In genomic region chr5:41247135-41247534, GRCh38 we compare ENCODE assay signal across 35 cellular contexts. TPM values are rescaled to one million over a fixed set of nuclear protein-coding genes. Genes with fewer than 3 reads are reported as not detected.
"Had no signal": no experiment of that assay in that cellular context is flagged by ENCODE, and none has a peak within 500 bp of the region (broad histone marks: within the 10 kb centered on the region; RNA-seq: fewer than 3 reads in every experiment).

No MANE protein-coding gene starts in this region.

- H3K27ac ChIP-seq: adrenal gland, ascending aorta, brain microvascular endothelial cell, coronary artery, dorsolateral prefrontal cortex, esophagus muscularis mucosa, foreskin keratinocyte, gastrocnemius medialis had no signal

- H3K9me3 Mint-ChIP-seq: activated CD4-positive, alpha-beta T cell treated with anti-CD3 and anti-CD28 coated beads, Interleukin-2, amount 10 ng/mL, durations not matched to agents 24 days and 14 days; activated naive CD4-positive, alpha-beta T cell treated with anti-CD3 and anti-CD28 coated beads for 36 hours; activated naive CD8-positive, alpha-beta T cell treated with anti-CD3 and anti-CD28 coated beads for 36 hours; activated naive CD8-positive, alpha-beta T cell treated with anti-CD3 and anti-CD28 coated beads, Interleukin-2, amount 50 U/mL, for 24 hours; activated T-helper 1 cell treated with anti-CD3 and anti-CD28 coated beads, Interleukin-12 subunit alpha, Interleukin-12 subunit beta, Interleukin-2, Interleukin-4 antibody, amounts not matched to agents 30 ng/mL and 10 ng/mL and 1 ng/mL, durations not matched to agents 14 hours and 24 hours and 36 hours; activated T-helper 2 cell treated with anti-CD3 and anti-CD28 coated beads, Interferon-gamma antibody, Interleukin-2, Interleukin-4, amounts not matched to agents 10 μg/mL and 5 μg/mL and 100 μg/mL, durations not matched to agents 14 hours and 24 hours and 36 hours; central memory CD8-positive, alpha-beta T cell; dendritic cell treated with granulocyte-macrophage colony-stimulating factor and Interleukin-4, amounts not matched to agents 40 ng/mL and 50 ng/mL, for 4 days had no signal

- H3K4me1 ChIP-seq: adrenal gland, foreskin keratinocyte, gastrocnemius medialis, heart right ventricle had no signal

- H3K4me3 ChIP-seq: adrenal gland, ascending aorta, coronary artery, dorsolateral prefrontal cortex, esophagus muscularis mucosa, gastrocnemius medialis, heart right ventricle had no signal

- ATAC-seq: activated CD4-positive, alpha-beta T cell treated with anti-CD3 and anti-CD28 coated beads for 36 hours; activated CD8-positive, alpha-beta memory T cell treated with anti-CD3 and anti-CD28 coated beads, Interleukin-2, amount 10 ng/mL, durations not matched to agents 7 days and 5 days; activated CD8-positive, alpha-beta T cell treated with anti-CD3 and anti-CD28 coated beads, Interleukin-2, amount 10 ng/mL, durations not matched to agents 7 days and 5 days; activated naive CD8-positive, alpha-beta T cell treated with anti-CD3 and anti-CD28 coated beads, Interleukin-2, amount 50 U/mL, for 24 hours; gastrocnemius medialis had no signal

- DNase-seq: activated CD4-positive, alpha-beta memory T cell treated with anti-CD3 and anti-CD28 coated beads for 36 hours; activated CD4-positive, alpha-beta T cell treated with anti-CD3 and anti-CD28 coated beads for 36 hours; activated CD4-positive, alpha-beta T cell treated with anti-CD3 and anti-CD28 coated beads, Interleukin-2, amount 10 ng/mL, durations not matched to agents 24 days and 14 days; activated CD4-positive, CD25-positive, alpha-beta regulatory T cell; activated CD4-positive, CD25-positive, alpha-beta regulatory T cell treated with anti-CD3 and anti-CD28 coated beads, Interleukin-2, amount 50 U/mL, for 72 hours; activated CD8-positive, alpha-beta memory T cell treated with anti-CD3 and anti-CD28 coated beads, Interleukin-2, amount 10 ng/mL, durations not matched to agents 7 days and 5 days; activated CD8-positive, alpha-beta memory T cell treated with anti-CD3 and anti-CD28 coated beads, Interleukin-2, amount 50 U/mL, for 4 hours; activated CD8-positive, alpha-beta T cell treated with anti-CD3 and anti-CD28 coated beads, Interleukin-2, amount 10 ng/mL, durations not matched to agents 7 days and 5 days; activated effector memory CD4-positive, alpha-beta T cell treated with anti-CD3 and anti-CD28 coated beads, Interleukin-2, amount 50 U/mL, for 16 hours; activated naive CD4-positive, alpha-beta T cell treated with anti-CD3 and anti-CD28 coated beads for 36 hours; activated naive CD8-positive, alpha-beta T cell treated with anti-CD3 and anti-CD28 coated beads for 36 hours; activated naive CD8-positive, alpha-beta T cell treated with anti-CD3 and anti-CD28 coated beads, Interleukin-2, amount 50 U/mL, for 24 hours; activated T-cell treated with anti-CD3 and anti-CD28 coated beads, Interleukin-2, amount 50 U/mL, for 1 hour; activated T-cell treated with anti-CD3 and anti-CD28 coated beads, Interleukin-2, amount 50 U/mL, for 48 hours; dorsolateral prefrontal cortex; effector memory CD4-positive, alpha-beta T cell; endodermal cell; erythroblast; gastrocnemius medialis; heart right ventricle; T-helper 2 cell had no signal

- H3K36me3 Mint-ChIP-seq: activated CD4-positive, alpha-beta memory T cell treated with anti-CD3 and anti-CD28 coated beads for 36 hours; activated CD8-positive, alpha-beta memory T cell treated with anti-CD3 and anti-CD28 coated beads, Interleukin-2, amount 10 ng/mL, durations not matched to agents 7 days and 5 days; activated naive CD4-positive, alpha-beta T cell treated with anti-CD3 and anti-CD28 coated beads, Interleukin-2, amount 50 U/mL, for 24 hours; activated naive CD8-positive, alpha-beta T cell treated with anti-CD3 and anti-CD28 coated beads for 36 hours had no signal

- H3K27ac Mint-ChIP-seq: activated CD4-positive, alpha-beta memory T cell treated with anti-CD3 and anti-CD28 coated beads for 36 hours; activated CD4-positive, alpha-beta T cell treated with anti-CD3 and anti-CD28 coated beads for 36 hours; activated CD4-positive, alpha-beta T cell treated with anti-CD3 and anti-CD28 coated beads, Interleukin-2, amount 10 ng/mL, durations not matched to agents 24 days and 14 days; activated CD8-positive, alpha-beta memory T cell treated with anti-CD3 and anti-CD28 coated beads, Interleukin-2, amount 10 ng/mL, durations not matched to agents 7 days and 5 days; activated CD8-positive, alpha-beta T cell treated with anti-CD3 and anti-CD28 coated beads, Interleukin-2, amount 10 ng/mL, durations not matched to agents 7 days and 5 days; activated naive CD4-positive, alpha-beta T cell treated with anti-CD3 and anti-CD28 coated beads for 36 hours; activated naive CD4-positive, alpha-beta T cell treated with anti-CD3 and anti-CD28 coated beads, Interleukin-2, amount 50 U/mL, for 24 hours; activated naive CD8-positive, alpha-beta T cell treated with anti-CD3 and anti-CD28 coated beads for 36 hours; activated naive CD8-positive, alpha-beta T cell treated with anti-CD3 and anti-CD28 coated beads, Interleukin-2, amount 50 U/mL, for 24 hours; activated T-helper 1 cell treated with anti-CD3 and anti-CD28 coated beads, Interleukin-12 subunit alpha, Interleukin-12 subunit beta, Interleukin-2, Interleukin-4 antibody, amounts not matched to agents 30 ng/mL and 10 ng/mL and 1 ng/mL, durations not matched to agents 14 hours and 24 hours and 36 hours; activated T-helper 2 cell treated with anti-CD3 and anti-CD28 coated beads, Interferon-gamma antibody, Interleukin-2, Interleukin-4, amounts not matched to agents 10 μg/mL and 5 μg/mL and 100 μg/mL, durations not matched to agents 14 hours and 24 hours and 36 hours; dendritic cell treated with granulocyte-macrophage colony-stimulating factor and Interleukin-4, amounts not matched to agents 40 ng/mL and 50 ng/mL, for 4 days; endodermal cell had no signal

- H3K36me3 ChIP-seq: adrenal gland, ascending aorta, brain microvascular endothelial cell, esophagus muscularis mucosa, gastrocnemius medialis, heart right ventricle had no signal

- H3K27me3 Mint-ChIP-seq: activated CD4-positive, alpha-beta memory T cell treated with anti-CD3 and anti-CD28 coated beads for 36 hours; activated CD4-positive, alpha-beta T cell treated with anti-CD3 and anti-CD28 coated beads for 36 hours; activated CD4-positive, alpha-beta T cell treated with anti-CD3 and anti-CD28 coated beads, Interleukin-2, amount 10 ng/mL, durations not matched to agents 24 days and 14 days; activated CD8-positive, alpha-beta memory T cell treated with anti-CD3 and anti-CD28 coated beads, Interleukin-2, amount 10 ng/mL, durations not matched to agents 7 days and 5 days; activated naive CD4-positive, alpha-beta T cell treated with anti-CD3 and anti-CD28 coated beads, Interleukin-2, amount 50 U/mL, for 24 hours; activated naive CD8-positive, alpha-beta T cell treated with anti-CD3 and anti-CD28 coated beads for 36 hours; activated naive CD8-positive, alpha-beta T cell treated with anti-CD3 and anti-CD28 coated beads, Interleukin-2, amount 50 U/mL, for 24 hours; central memory CD8-positive, alpha-beta T cell; dendritic cell treated with granulocyte-macrophage colony-stimulating factor and Interleukin-4, amounts not matched to agents 40 ng/mL and 50 ng/mL, for 4 days had no signal

- H3K4me3 Mint-ChIP-seq: activated CD4-positive, alpha-beta memory T cell treated with anti-CD3 and anti-CD28 coated beads for 36 hours; activated CD4-positive, alpha-beta T cell treated with anti-CD3 and anti-CD28 coated beads for 36 hours; activated CD4-positive, alpha-beta T cell treated with anti-CD3 and anti-CD28 coated beads, Interleukin-2, amount 10 ng/mL, durations not matched to agents 24 days and 14 days; activated CD8-positive, alpha-beta memory T cell treated with anti-CD3 and anti-CD28 coated beads, Interleukin-2, amount 10 ng/mL, durations not matched to agents 7 days and 5 days; activated CD8-positive, alpha-beta T cell treated with anti-CD3 and anti-CD28 coated beads, Interleukin-2, amount 10 ng/mL, durations not matched to agents 7 days and 5 days; activated naive CD4-positive, alpha-beta T cell treated with anti-CD3 and anti-CD28 coated beads for 36 hours; activated naive CD4-positive, alpha-beta T cell treated with anti-CD3 and anti-CD28 coated beads, Interleukin-2, amount 50 U/mL, for 24 hours; activated naive CD8-positive, alpha-beta T cell treated with anti-CD3 and anti-CD28 coated beads for 36 hours; activated naive CD8-positive, alpha-beta T cell treated with anti-CD3 and anti-CD28 coated beads, Interleukin-2, amount 50 U/mL, for 24 hours; activated T-helper 1 cell treated with anti-CD3 and anti-CD28 coated beads, Interleukin-12 subunit alpha, Interleukin-12 subunit beta, Interleukin-2, Interleukin-4 antibody, amounts not matched to agents 30 ng/mL and 10 ng/mL and 1 ng/mL, durations not matched to agents 14 hours and 24 hours and 36 hours; central memory CD8-positive, alpha-beta T cell; dendritic cell treated with granulocyte-macrophage colony-stimulating factor and Interleukin-4, amounts not matched to agents 40 ng/mL and 50 ng/mL, for 4 days; endodermal cell had no signal

- H3K27me3 ChIP-seq: adrenal gland, ascending aorta, brain microvascular endothelial cell, dorsolateral prefrontal cortex, esophagus muscularis mucosa, foreskin keratinocyte, gastrocnemius medialis, heart right ventricle had no signal

- H3K9me3 ChIP-seq: adrenal gland, ascending aorta, gastrocnemius medialis had no signal

- H3K4me1 Mint-ChIP-seq: activated CD4-positive, alpha-beta T cell treated with anti-CD3 and anti-CD28 coated beads for 36 hours; activated CD4-positive, alpha-beta T cell treated with anti-CD3 and anti-CD28 coated beads, Interleukin-2, amount 10 ng/mL, durations not matched to agents 24 days and 14 days; activated CD8-positive, alpha-beta memory T cell treated with anti-CD3 and anti-CD28 coated beads, Interleukin-2, amount 10 ng/mL, durations not matched to agents 7 days and 5 days; activated naive CD4-positive, alpha-beta T cell treated with anti-CD3 and anti-CD28 coated beads, Interleukin-2, amount 50 U/mL, for 24 hours; activated naive CD8-positive, alpha-beta T cell treated with anti-CD3 and anti-CD28 coated beads for 36 hours; activated naive CD8-positive, alpha-beta T cell treated with anti-CD3 and anti-CD28 coated beads, Interleukin-2, amount 50 U/mL, for 24 hours; central memory CD8-positive, alpha-beta T cell; endodermal cell had no signal

RNA-seq across cellular contexts. Expression of gene C6, which starts 33.8 kb away (rescaled TPM):
- total RNA-seq: activated CD4-positive, alpha-beta memory T cell treated with anti-CD3 and anti-CD28 coated beads for 36 hours; activated CD4-positive, alpha-beta T cell treated with anti-CD3 and anti-CD28 coated beads for 36 hours; activated CD4-positive, alpha-beta T cell treated with anti-CD3 and anti-CD28 coated beads, Interleukin-2, amount 10 ng/mL, durations not matched to agents 24 days and 14 days; activated CD8-positive, alpha-beta memory T cell treated with anti-CD3 and anti-CD28 coated beads for 36 hours; activated CD8-positive, alpha-beta memory T cell treated with anti-CD3 and anti-CD28 coated beads, Interleukin-2, amount 10 ng/mL, durations not matched to agents 7 days and 5 days; activated CD8-positive, alpha-beta T cell treated with anti-CD3 and anti-CD28 coated beads, Interleukin-2, amount 10 ng/mL, durations not matched to agents 7 days and 5 days; activated naive CD4-positive, alpha-beta T cell treated with anti-CD3 and anti-CD28 coated beads for 36 hours; activated naive CD8-positive, alpha-beta T cell treated with anti-CD3 and anti-CD28 coated beads for 36 hours; activated T-helper 1 cell treated with anti-CD3 and anti-CD28 coated beads, Interleukin-12 subunit alpha, Interleukin-12 subunit beta, Interleukin-2, Interleukin-4 antibody, amounts not matched to agents 30 ng/mL and 10 ng/mL and 1 ng/mL, durations not matched to agents 14 hours and 24 hours and 36 hours; activated T-helper 2 cell treated with anti-CD3 and anti-CD28 coated beads, Interferon-gamma antibody, Interleukin-2, Interleukin-4, amounts not matched to agents 10 μg/mL and 5 μg/mL and 100 μg/mL, durations not matched to agents 14 hours and 24 hours and 36 hours; bronchial epithelial cell; foreskin keratinocyte; T-helper 1 cell treated with Interleukin-12 subunit alpha and Interleukin-12 subunit beta and Interleukin-4 antibody, amounts not matched to agents 30 ng/mL and 1 ng/mL, for 36 hours had no signal
